Comparison of ENCODE assay signal across 9 cellular contexts in the genomic region with DNA sequence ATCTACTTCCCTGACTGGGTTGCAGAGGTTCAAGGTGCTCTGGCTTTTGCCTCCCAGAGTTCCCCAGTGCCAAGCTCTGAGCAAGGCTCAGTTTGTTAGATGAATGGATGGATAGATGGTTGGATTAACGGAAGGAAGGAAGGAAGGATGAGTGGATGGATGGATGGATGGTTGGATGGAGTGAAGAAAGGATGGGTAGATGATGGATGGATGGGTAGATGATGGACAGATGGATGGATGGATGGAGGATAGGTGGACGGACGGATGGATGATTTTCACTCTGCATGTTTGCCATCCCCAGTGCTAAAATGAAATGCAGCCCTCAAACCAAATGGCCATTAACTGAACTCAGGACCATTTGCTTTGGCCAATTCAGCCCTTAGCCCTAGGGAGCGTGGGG.
"Had no signal": no experiment of that assay in that cellular context is flagged by ENCODE, and none has a peak within 500 bp of the region (broad histone marks: within the 10 kb centered on the region; RNA-seq: fewer than 3 reads in every experiment).

No MANE protein-coding gene starts in this region.

- H3K27ac Mint-ChIP-seq: GM23338, HFFc6 had no signal

- ATAC-seq: GM23338 had no signal

- H3K4me3 Mint-ChIP-seq: GM23338, H9, HFFc6 had no signal

- H3K4me3 ChIP-seq: GM23338 had no signal

- FAIRE-seq: H1, H54, HTR-8/SVneo had no signal

- H3K9me3 Mint-ChIP-seq: GM23338, H9, HFFc6 had no signal

- DNase-seq: HCEC 1CT, HFFc6, IMR-90, KBM-7 had no signal

- H3K4me2 ChIP-seq: GM23338 had no signal

- H2AFZ ChIP-seq: GM23338 had no signal
